In genomic region chr2:232300894-232301387, GRCh38 we compare ENCODE assay signal across 13 cellular contexts.
A peak's percentile ranks its signal among the peaks of the same experiment; 100 is the strongest.
DNase-seq lines count a peak whose midpoint lies in the region; ATAC-seq, FAIRE-seq and TF ChIP-seq lines count a peak whose summit lies in the region.
"Had no signal": no experiment of that assay in that cellular context is flagged by ENCODE, and none has a peak within 500 bp of the region (broad histone marks: within the 10 kb centered on the region; RNA-seq: fewer than 3 reads in every experiment).

No MANE protein-coding gene starts in this region.

- FAIRE-seq in small intestine (lab: Jason Lieb, UNC): no peak

- H3K36me3 ChIP-seq in small intestine (ENCODE audit: control insufficient read depth in 2 of 2, insufficient read depth in 2 of 2, low read length in 2 of 2): peaks cover 0 to 6% of the 10 kb centered on the region in 2 donors
- H3K36me3 ChIP-seq in suprapubic skin: peaks cover 13% of the 10 kb centered on the region

- TF ChIP-seq EP300 in suprapubic skin (IDR thresholded peaks at IDR 0.05): no peak

- H3K27me3 ChIP-seq in small intestine (ENCODE audit: control insufficient read depth in 2 of 2, insufficient read depth in 2 of 2, low read length in 2 of 2) (no peaks in the 10 kb centered on the region), suprapubic skin (no peaks in the 10 kb centered on the region)
- H3K27me3 ChIP-seq: foreskin keratinocyte, stomach had no signal

- H3K27ac ChIP-seq in epithelial cell of prostate (no peak overlapping the region), small intestine (ENCODE audit: low read depth in 1 of 2, low read length in 1 of 2) (no peak overlapping the region), suprapubic skin (no peak overlapping the region)
- H3K27ac ChIP-seq: foreskin keratinocyte, stomach had no signal

- ATAC-seq in HG03139 (IDR thresholded peaks at IDR 0.05; ENCODE audit: unreplicated experiment): no peak
- ATAC-seq: foreskin keratinocyte, left cardiac atrium had no signal

- DNase-seq in NCI-H510A treated with DMSO at 0.1 percent for 48 hours (lab: John Stamatoyannopoulos, UW) (peak; percentile 65), NCI-H510A (lab: John Stamatoyannopoulos, UW) (no peak), NCI-H774 (lab: John Stamatoyannopoulos, UW) (peak; percentile 46), epithelial cell of prostate (ENCODE audit: low read depth, low spot score) (peak; percentile 39), small intestine (peak; percentile 72), suprapubic skin (ENCODE audit: low spot score in 2 of 2) (no peak), T-helper 1 cell (no peak)
- DNase-seq: ACHN, foreskin keratinocyte, left cardiac atrium, NCI-H1436, stomach had no signal

- no peak overlapping the region for H3K4me3 ChIP-seq in small intestine (ENCODE audit: low read depth in 1 of 2, low read length in 2 of 2)
- H3K4me3 ChIP-seq in suprapubic skin: no peak overlapping the region
- H3K4me3 ChIP-seq: stomach had no signal

- H3K4me1 ChIP-seq in small intestine (ENCODE audit: control insufficient read depth in 2 of 2, insufficient read depth in 1 of 2, low read depth in 1 of 2, low read length in 1 of 2) (no peaks in the 10 kb centered on the region), suprapubic skin (no peaks in the 10 kb centered on the region)
- H3K4me1 ChIP-seq: foreskin keratinocyte had no signal

- no peak for TF ChIP-seq POLR2A in suprapubic skin (IDR thresholded peaks at IDR 0.05)

- TF ChIP-seq CTCF in suprapubic skin (IDR thresholded peaks at IDR 0.05): no peak

- WGBS in small intestine, 3 donors: 31 to 66% (median 47%) methylated on average over 6 of the region's 6 CpGs
- WGBS in suprapubic skin: 82% methylated on average over 6 of the region's 6 CpGs

- H3K9me3 ChIP-seq in small intestine (ENCODE audit: control insufficient read depth, low read depth): no peaks in the 10 kb centered on the region
- H3K9me3 ChIP-seq in suprapubic skin: no peaks in the 10 kb centered on the region
- H3K9me3 ChIP-seq: stomach had no signal

Comparison
In these comparisons a context has a peak if more than half of its experiments do, and no peak if none do; other contexts are left out.
1. DNase-seq: peak in NCI-H510A treated with DMSO at 0.1 percent for 48 hours (single experiment), NCI-H774 (single experiment), epithelial cell of prostate (single experiment) and small intestine (single experiment); none in NCI-H510A (single experiment), suprapubic skin (0 of 2) and T-helper 1 cell (0 of 5).